ENCODE assay signal across 8 cellular contexts in genomic region chr1:58783090-58783992, GRCh38. TPM values are rescaled to one million over a fixed set of nuclear protein-coding genes. Genes with fewer than 3 reads are reported as not detected.
DNase-seq lines count a peak whose midpoint lies in the region; ATAC-seq and TF ChIP-seq lines count a peak whose summit lies in the region.

No MANE protein-coding gene starts in this region.

- TF ChIP-seq POLR2A in gastroesophageal sphincter (IDR thresholded peaks at IDR 0.05), result peak; percentile 100

- H3K9me3 ChIP-seq in gastroesophageal sphincter (no peaks in the 10 kb centered on the region), neutrophil (no peaks in the 10 kb centered on the region), thymus (ENCODE audit: control insufficient read depth) (no peaks in the 10 kb centered on the region)

- peaks cover 0 to 34% (median 3%) of the 10 kb centered on the region in 3 donors for H3K4me1 ChIP-seq in gastroesophageal sphincter
- H3K4me1 ChIP-seq in neutrophil (ENCODE audit: control insufficient read depth in 1 of 2, insufficient read depth in 1 of 2, low read depth in 1 of 2, low read length in 1 of 2), result peaks cover 35 to 38% of the 10 kb centered on the region in 2 experiments
- H3K4me1 ChIP-seq in thymus (ENCODE audit: control insufficient read depth, insufficient read depth, low read length), result peaks cover 11% of the 10 kb centered on the region

- no peaks in the 10 kb centered on the region for H3K27me3 ChIP-seq in gastroesophageal sphincter
- peaks cover 94% of the 10 kb centered on the region for H3K27me3 ChIP-seq in neutrophil
- H3K27me3 ChIP-seq in thymus (ENCODE audit: control insufficient read depth, insufficient read depth), result no peaks in the 10 kb centered on the region

- WGBS in gastroesophageal sphincter (ENCODE audit: low coverage in 1 of 2), 2 donors, result 0% methylated on average over 2 to 3 of the region's 86 CpGs
- WGBS in thymus, result under 1% methylated on average over 86 of the region's 86 CpGs

- DNase-seq in NCI-H1436 (lab: John Stamatoyannopoulos, UW) (peak; percentile 20), NCI-H1436 treated with DMSO at 0.1 percent for 48 hours (lab: John Stamatoyannopoulos, UW) (no peak), NCI-H526 treated with DMSO at 0.1 percent for 48 hours (lab: John Stamatoyannopoulos, UW) (peak; percentile 48)
- peak; percentile 11 to 36 for DNase-seq in activated T-helper 1 cell treated with anti-CD3 and anti-CD28 coated beads, Interleukin-2, amount 50 U/mL, for 16 hours (ENCODE audit: low read depth in 1 of 2, low spot score in 1 of 2)

- H3K36me3 ChIP-seq in gastroesophageal sphincter (no peaks in the 10 kb centered on the region), neutrophil (no peaks in the 10 kb centered on the region), thymus (ENCODE audit: control insufficient read depth, insufficient read depth) (no peaks in the 10 kb centered on the region)

- ATAC-seq in HG02623 (IDR thresholded peaks at IDR 0.05; ENCODE audit: unreplicated experiment), result peak; percentile 4
- ATAC-seq in gastroesophageal sphincter, result no peak

- TF ChIP-seq CTCF in gastroesophageal sphincter (IDR thresholded peaks at IDR 0.05), result peak in 1 of 4 experiments; percentile 17
- TF ChIP-seq CTCF in neutrophil (IDR thresholded peaks at IDR 0.05), result no peak

- TF ChIP-seq EP300 in gastroesophageal sphincter (IDR thresholded peaks at IDR 0.05), result no peak

- H3K27ac ChIP-seq in gastroesophageal sphincter (peak overlapping the region; percentile 85 to 100 (median 99)), neutrophil (peak overlapping the region; percentile 83), thymus (ENCODE audit: low read depth) (peak overlapping the region; percentile 98)

- H3K4me3 ChIP-seq in gastroesophageal sphincter (peak overlapping the region; percentile 42 to 74), neutrophil (ENCODE audit: low read depth in 1 of 2, low read length in 1 of 2) (peak overlapping the region; percentile 74 to 98), thymus (ENCODE audit: low read length) (peak overlapping the region; percentile 69)

RNA-seq across cellular contexts. Expression of gene JUN, which starts 0.5 kb away (rescaled TPM):
- 100 to 1,000 TPM; 102 to 145 (median 105) TPM for total RNA-seq in gastroesophageal sphincter
- polyA plus RNA-seq in thymus, result 74.3 TPM
